16 cellular contexts compared by ENCODE assay signal in genomic region chr17:28751600-28752366, GRCh38. TPM values are rescaled to one million over a fixed set of nuclear protein-coding genes. Genes with fewer than 3 reads are reported as not detected.
DNase-seq lines count a peak whose midpoint lies in the region; ATAC-seq and TF ChIP-seq lines count a peak whose summit lies in the region.
"Had no signal": no experiment of that assay in that cellular context is flagged by ENCODE, and none has a peak within 500 bp of the region (broad histone marks: within the 10 kb centered on the region; RNA-seq: fewer than 3 reads in every experiment).

No MANE protein-coding gene starts in this region.

- H3K18ac ChIP-seq in trophoblast cell (ENCODE audit: low read length): no peak overlapping the region

- WGBS in trophoblast cell (ENCODE audit: extremely low coverage, insufficient coverage, insufficient read length): no CpG with 5 or more reads among the region's 10 CpGs

- no peak overlapping the region for H3K14ac ChIP-seq in trophoblast cell (ENCODE audit: low read length)

- CTCF ChIA-PET in RWPE1 (lab: Yijun Ruan, JAX): interaction anchor here (0.6 to 14.3 kb wide), 5 partner anchors 12 to 166 kb away, joined by 3 to 249 read pairs (median 7); partner anchors contain the start of genes NEK8 and TLCD1
- CTCF ChIA-PET in activated CD8-positive, alpha-beta memory T cell treated with anti-CD3 and anti-CD28 coated beads, Interleukin-2, amount 10 ng/mL, durations not matched to agents 7 days and 5 days (lab: Charles Lee): interaction anchor here (0.6 to 16.9 kb wide), 10 partner anchors 10 to 802 kb away, joined by 3 to 591 read pairs (median 3); partner anchors contain the start of genes NEK8, RPL23A and TLCD1

- H2AK5ac ChIP-seq in trophoblast cell (ENCODE audit: low read length): no peak overlapping the region

- H3K27ac ChIP-seq in RWPE1 (peak overlapping the region; percentile 100), trophoblast cell (ENCODE audit: low read depth, low read length) (no peak overlapping the region)
- H3K27ac ChIP-seq: gastroesophageal sphincter had no signal

- peaks cover 50 to 57% of the 10 kb centered on the region in 2 experiments for H3K36me3 ChIP-seq in trophoblast cell (ENCODE audit: control insufficient read depth in 1 of 2, insufficient read depth in 2 of 2, low read length in 2 of 2)

- H3K27me3 ChIP-seq in trophoblast cell (ENCODE audit: insufficient read depth, low read length): no peaks in the 10 kb centered on the region
- H3K27me3 ChIP-seq: gastroesophageal sphincter, stomach had no signal

- no peak overlapping the region for H4K91ac ChIP-seq in trophoblast cell (ENCODE audit: low read depth, low read length)

- H4K12ac ChIP-seq in trophoblast cell (ENCODE audit: low read depth, low read length): no peak overlapping the region

- H3K4me1 ChIP-seq in trophoblast cell (ENCODE audit: control insufficient read depth in 1 of 2, insufficient read depth in 2 of 2, low read length in 2 of 2): peaks cover 15 to 19% of the 10 kb centered on the region in 2 experiments

- H3K27ac Mint-ChIP-seq in mesothelial cell of epicardium: peak overlapping the region; percentile 16
- H3K27ac Mint-ChIP-seq in activated CD8-positive, alpha-beta memory T cell treated with anti-CD3 and anti-CD28 coated beads, Interleukin-2, amount 10 ng/mL, durations not matched to agents 7 days and 5 days: no peak overlapping the region
- H3K27ac Mint-ChIP-seq: activated CD4-positive, alpha-beta memory T cell treated with anti-CD3 and anti-CD28 coated beads for 36 hours had no signal

- H3K79me1 ChIP-seq in trophoblast cell (ENCODE audit: low read length): peaks cover 12% of the 10 kb centered on the region

- no peak for ATAC-seq in activated CD8-positive, alpha-beta memory T cell treated with anti-CD3 and anti-CD28 coated beads, Interleukin-2, amount 10 ng/mL, durations not matched to agents 7 days and 5 days
- ATAC-seq: gastroesophageal sphincter; naive thymus-derived CD8-positive, alpha-beta T cell; PC-3 had no signal

- DNase-seq in RWPE1 (ENCODE audit: low spot score): no peak
- DNase-seq in mesothelial cell of epicardium (ENCODE audit: low spot score in 2 of 2, unreplicated experiment in 2 of 2): no peak
- no peak for DNase-seq in trophoblast cell
- no peak for DNase-seq in activated CD8-positive, alpha-beta memory T cell treated with anti-CD3 and anti-CD28 coated beads, Interleukin-2, amount 10 ng/mL, durations not matched to agents 7 days and 5 days
- DNase-seq: activated CD4-positive, alpha-beta memory T cell treated with anti-CD3 and anti-CD28 coated beads for 36 hours; amygdala; MV-4-11; naive thymus-derived CD8-positive, alpha-beta T cell; NCI-H2081; NCI-H524; PC-3; SK-N-SH; stomach had no signal

- peaks cover 7% of the 10 kb centered on the region for H3K79me2 ChIP-seq in trophoblast cell (ENCODE audit: control insufficient read depth, insufficient read depth, low read length, poor library complexity)

- no peaks in the 10 kb centered on the region for H3K9me3 ChIP-seq in trophoblast cell (ENCODE audit: insufficient read depth, low read depth, low read length)
- H3K9me3 ChIP-seq: gastroesophageal sphincter, SK-N-SH, stomach had no signal

- H3K4ac ChIP-seq in trophoblast cell (ENCODE audit: low read depth, low read length): no peak overlapping the region

- POLR2A ChIA-PET in RWPE1 (lab: Yijun Ruan, JAX; ENCODE audit: low non-redundant PET): interaction anchor here (0.7 to 1.7 kb wide), 2 partner anchors 24 to 128 kb away, joined by 6 to 12 read pairs; partner anchors contain the start of gene NEK8

- no peak for TF ChIP-seq CTCF in RWPE1 (conservative IDR thresholded peaks at IDR 0.05; ENCODE audit: low read depth)
- no peak for TF ChIP-seq CTCF in mesothelial cell of epicardium (IDR thresholded peaks at IDR 0.05; ENCODE audit: unreplicated experiment)

- peaks cover 20% of the 10 kb centered on the region for H3K4me1 Mint-ChIP-seq in mesothelial cell of epicardium
- H3K4me1 Mint-ChIP-seq in activated CD8-positive, alpha-beta memory T cell treated with anti-CD3 and anti-CD28 coated beads, Interleukin-2, amount 10 ng/mL, durations not matched to agents 7 days and 5 days: peaks cover 21% of the 10 kb centered on the region

- H3K4me3 Mint-ChIP-seq in mesothelial cell of epicardium: no peak overlapping the region
- no peak overlapping the region for H3K4me3 Mint-ChIP-seq in activated CD8-positive, alpha-beta memory T cell treated with anti-CD3 and anti-CD28 coated beads, Interleukin-2, amount 10 ng/mL, durations not matched to agents 7 days and 5 days
- H3K4me3 Mint-ChIP-seq: activated CD4-positive, alpha-beta memory T cell treated with anti-CD3 and anti-CD28 coated beads for 36 hours; B cell; naive thymus-derived CD8-positive, alpha-beta T cell had no signal

- H2AFZ ChIP-seq in trophoblast cell (ENCODE audit: insufficient read depth, low read length, poor library complexity): no peak overlapping the region

- no peak overlapping the region for H3K4me3 ChIP-seq in trophoblast cell (ENCODE audit: low read depth, low read length)
- H3K4me3 ChIP-seq: gastroesophageal sphincter, lung, stomach had no signal

- H4K8ac ChIP-seq in trophoblast cell (ENCODE audit: low read depth, low read length): no peak overlapping the region

- H2BK120ac ChIP-seq in trophoblast cell (ENCODE audit: insufficient read depth, low read length, poor library complexity): no peak overlapping the region

- no peak overlapping the region for H2BK5ac ChIP-seq in trophoblast cell (ENCODE audit: low read depth, low read length, poor library complexity)

- H3K4me2 ChIP-seq in trophoblast cell (ENCODE audit: low read length): no peak overlapping the region
- H3K4me2 ChIP-seq: SK-N-SH had no signal

- H3K23ac ChIP-seq in trophoblast cell (ENCODE audit: low read length): no peak overlapping the region

- H3K9ac ChIP-seq in trophoblast cell (ENCODE audit: low read length): no peak overlapping the region
- H3K9ac ChIP-seq: SK-N-SH had no signal

- no peaks in the 10 kb centered on the region for H3K27me3 Mint-ChIP-seq in mesothelial cell of epicardium (ENCODE audit: low read depth)
- no peaks in the 10 kb centered on the region for H3K27me3 Mint-ChIP-seq in activated CD8-positive, alpha-beta memory T cell treated with anti-CD3 and anti-CD28 coated beads, Interleukin-2, amount 10 ng/mL, durations not matched to agents 7 days and 5 days
- H3K27me3 Mint-ChIP-seq: activated CD4-positive, alpha-beta memory T cell treated with anti-CD3 and anti-CD28 coated beads for 36 hours; B cell; naive thymus-derived CD8-positive, alpha-beta T cell had no signal

- peaks cover 10% of the 10 kb centered on the region for H3K36me3 Mint-ChIP-seq in mesothelial cell of epicardium
- peaks cover 5% of the 10 kb centered on the region for H3K36me3 Mint-ChIP-seq in activated CD8-positive, alpha-beta memory T cell treated with anti-CD3 and anti-CD28 coated beads, Interleukin-2, amount 10 ng/mL, durations not matched to agents 7 days and 5 days

- H2BK12ac ChIP-seq in trophoblast cell (ENCODE audit: low read length): no peak overlapping the region

- H3K9me3 Mint-ChIP-seq in mesothelial cell of epicardium: no peaks in the 10 kb centered on the region
- H3K9me3 Mint-ChIP-seq in activated CD8-positive, alpha-beta memory T cell treated with anti-CD3 and anti-CD28 coated beads, Interleukin-2, amount 10 ng/mL, durations not matched to agents 7 days and 5 days (ENCODE audit: low read depth): no peaks in the 10 kb centered on the region
- H3K9me3 Mint-ChIP-seq: activated CD4-positive, alpha-beta memory T cell treated with anti-CD3 and anti-CD28 coated beads for 36 hours; naive thymus-derived CD8-positive, alpha-beta T cell had no signal

RNA-seq across cellular contexts. Expression of gene TRAF4, which starts 8.0 kb away (rescaled TPM):
- 252 to 259 TPM (median 254 TPM) in 3 replicates for total RNA-seq in mesothelial cell of epicardium
- polyA plus RNA-seq in trophoblast cell (2013): 192 and 199 TPM in 2 replicates
- total RNA-seq in activated CD8-positive, alpha-beta memory T cell treated with anti-CD3 and anti-CD28 coated beads, Interleukin-2, amount 10 ng/mL, durations not matched to agents 7 days and 5 days: 100 to 1,000 TPM in 1 of 2 experiments, 10 to 100 TPM in 1; 60.1 to 107 TPM

RNA-seq across cellular contexts. Expression of gene NEK8, which starts 23.2 kb away (rescaled TPM):
- 5.2 to 7.6 TPM (median 5.9 TPM) in 3 replicates for total RNA-seq in mesothelial cell of epicardium
- 3.8 and 4.4 TPM in 2 replicates for polyA plus RNA-seq in trophoblast cell (2013)
- total RNA-seq in activated CD8-positive, alpha-beta memory T cell treated with anti-CD3 and anti-CD28 coated beads, Interleukin-2, amount 10 ng/mL, durations not matched to agents 7 days and 5 days: 1 to 10 TPM; 3.6 to 5.1 TPM

RNA-seq across cellular contexts. Expression of gene TLCD1, which starts 25.8 kb away (rescaled TPM):
- total RNA-seq in mesothelial cell of epicardium: 2.3 to 3.8 TPM (median 3.3 TPM) in 3 replicates
- 29.4 and 32.8 TPM in 2 replicates for polyA plus RNA-seq in trophoblast cell (2013)
- total RNA-seq in activated CD8-positive, alpha-beta memory T cell treated with anti-CD3 and anti-CD28 coated beads, Interleukin-2, amount 10 ng/mL, durations not matched to agents 7 days and 5 days: 1 to 10 TPM; 3.2 to 5.6 TPM

RNA-seq across cellular contexts. Expression of gene RPL23A, which starts 32.0 kb away (rescaled TPM):
- 1,669 to 1,804 TPM (median 1,792 TPM) in 3 replicates for total RNA-seq in mesothelial cell of epicardium
- 2,630 and 2,632 TPM in 2 replicates for polyA plus RNA-seq in trophoblast cell (2013)
- total RNA-seq in activated CD8-positive, alpha-beta memory T cell treated with anti-CD3 and anti-CD28 coated beads, Interleukin-2, amount 10 ng/mL, durations not matched to agents 7 days and 5 days: 1,000 to 10,000 TPM; 1,823 to 1,960 TPM

RNA-seq across cellular contexts. Expression of gene RAB34, which starts 34.1 kb away (rescaled TPM):
- 172 to 181 TPM (median 178 TPM) in 3 replicates for total RNA-seq in mesothelial cell of epicardium
- 107 and 110 TPM in 2 replicates for polyA plus RNA-seq in trophoblast cell (2013)
- 1 to 10 TPM; 5.6 to 8.3 TPM for total RNA-seq in activated CD8-positive, alpha-beta memory T cell treated with anti-CD3 and anti-CD28 coated beads, Interleukin-2, amount 10 ng/mL, durations not matched to agents 7 days and 5 days
